2 cellular contexts compared by ENCODE assay signal in the genomic region with DNA sequence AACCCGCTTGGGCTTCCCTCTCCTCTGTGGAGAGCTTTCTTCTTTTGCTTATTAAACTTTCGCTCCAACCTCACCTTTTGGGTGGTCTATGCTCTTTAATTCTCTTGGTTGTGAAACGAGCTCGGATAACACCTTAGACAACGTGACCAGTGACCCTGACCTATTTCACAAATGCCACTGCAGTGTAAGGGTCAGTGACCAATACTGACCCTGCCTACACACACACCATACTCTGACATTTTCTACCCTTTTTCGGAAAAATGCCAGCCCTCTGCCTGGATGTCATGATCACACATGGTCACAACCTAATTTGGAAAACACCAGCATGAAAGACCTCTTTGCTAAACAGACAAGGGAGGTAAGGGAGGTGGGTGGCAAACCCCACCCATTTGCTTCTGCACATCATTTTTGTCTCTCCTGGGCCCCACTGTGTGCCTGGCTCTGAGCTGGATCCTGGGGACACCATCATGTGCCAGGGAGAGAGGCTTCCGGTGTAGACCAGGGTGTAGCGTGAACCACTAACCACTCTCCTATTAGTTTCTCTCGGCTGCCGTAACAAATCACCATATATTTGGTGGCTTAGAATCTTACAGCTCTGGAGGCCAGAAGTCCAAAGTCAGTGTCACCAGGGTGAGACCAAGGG.
TF ChIP-seq lines count a peak whose summit lies in the region.

No MANE protein-coding gene starts in this region.

TF ChIP-seq in liver, 16 proteins besides CTCF, POLR2A, EP300 and RAD21 (continued from another document):
- TF ChIP-seq, protein P1, sequence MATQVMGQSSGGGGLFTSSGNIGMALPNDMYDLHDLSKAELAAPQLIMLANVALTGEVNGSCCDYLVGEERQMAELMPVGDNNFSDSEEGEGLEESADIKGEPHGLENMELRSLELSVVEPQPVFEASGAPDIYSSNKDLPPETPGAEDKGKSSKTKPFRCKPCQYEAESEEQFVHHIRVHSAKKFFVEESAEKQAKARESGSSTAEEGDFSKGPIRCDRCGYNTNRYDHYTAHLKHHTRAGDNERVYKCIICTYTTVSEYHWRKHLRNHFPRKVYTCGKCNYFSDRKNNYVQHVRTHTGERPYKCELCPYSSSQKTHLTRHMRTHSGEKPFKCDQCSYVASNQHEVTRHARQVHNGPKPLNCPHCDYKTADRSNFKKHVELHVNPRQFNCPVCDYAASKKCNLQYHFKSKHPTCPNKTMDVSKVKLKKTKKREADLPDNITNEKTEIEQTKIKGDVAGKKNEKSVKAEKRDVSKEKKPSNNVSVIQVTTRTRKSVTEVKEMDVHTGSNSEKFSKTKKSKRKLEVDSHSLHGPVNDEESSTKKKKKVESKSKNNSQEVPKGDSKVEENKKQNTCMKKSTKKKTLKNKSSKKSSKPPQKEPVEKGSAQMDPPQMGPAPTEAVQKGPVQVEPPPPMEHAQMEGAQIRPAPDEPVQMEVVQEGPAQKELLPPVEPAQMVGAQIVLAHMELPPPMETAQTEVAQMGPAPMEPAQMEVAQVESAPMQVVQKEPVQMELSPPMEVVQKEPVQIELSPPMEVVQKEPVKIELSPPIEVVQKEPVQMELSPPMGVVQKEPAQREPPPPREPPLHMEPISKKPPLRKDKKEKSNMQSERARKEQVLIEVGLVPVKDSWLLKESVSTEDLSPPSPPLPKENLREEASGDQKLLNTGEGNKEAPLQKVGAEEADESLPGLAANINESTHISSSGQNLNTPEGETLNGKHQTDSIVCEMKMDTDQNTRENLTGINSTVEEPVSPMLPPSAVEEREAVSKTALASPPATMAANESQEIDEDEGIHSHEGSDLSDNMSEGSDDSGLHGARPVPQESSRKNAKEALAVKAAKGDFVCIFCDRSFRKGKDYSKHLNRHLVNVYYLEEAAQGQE (IDR thresholded peaks at IDR 0.05), result peak; percentile 76
- TF ChIP-seq YY1 (IDR thresholded peaks at IDR 0.05) (peak; percentile 90), JUND (IDR thresholded peaks at IDR 0.05) (peak; percentile 80 to 93), TAF1 (conservative IDR thresholded peaks at IDR 0.05) (no peak), SP1 (IDR thresholded peaks at IDR 0.05) (peak; percentile 90), GABPA (IDR thresholded peaks at IDR 0.05 in 1 of 2, conservative IDR thresholded peaks at IDR 0.05 in 1 of 2) (peak in 1 of 2 donors; percentile 61), EGR1 (IDR thresholded peaks at IDR 0.05; ENCODE audit: low read depth in 2 of 2) (peak; percentile 31 to 74), FOXA2 (IDR thresholded peaks at IDR 0.05) (peak; percentile 82)
- TF ChIP-seq, protein P2, sequence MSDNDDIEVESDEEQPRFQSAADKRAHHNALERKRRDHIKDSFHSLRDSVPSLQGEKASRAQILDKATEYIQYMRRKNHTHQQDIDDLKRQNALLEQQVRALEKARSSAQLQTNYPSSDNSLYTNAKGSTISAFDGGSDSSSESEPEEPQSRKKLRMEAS (IDR thresholded peaks at IDR 0.05), result peak; percentile 94
- TF ChIP-seq, protein P3, sequence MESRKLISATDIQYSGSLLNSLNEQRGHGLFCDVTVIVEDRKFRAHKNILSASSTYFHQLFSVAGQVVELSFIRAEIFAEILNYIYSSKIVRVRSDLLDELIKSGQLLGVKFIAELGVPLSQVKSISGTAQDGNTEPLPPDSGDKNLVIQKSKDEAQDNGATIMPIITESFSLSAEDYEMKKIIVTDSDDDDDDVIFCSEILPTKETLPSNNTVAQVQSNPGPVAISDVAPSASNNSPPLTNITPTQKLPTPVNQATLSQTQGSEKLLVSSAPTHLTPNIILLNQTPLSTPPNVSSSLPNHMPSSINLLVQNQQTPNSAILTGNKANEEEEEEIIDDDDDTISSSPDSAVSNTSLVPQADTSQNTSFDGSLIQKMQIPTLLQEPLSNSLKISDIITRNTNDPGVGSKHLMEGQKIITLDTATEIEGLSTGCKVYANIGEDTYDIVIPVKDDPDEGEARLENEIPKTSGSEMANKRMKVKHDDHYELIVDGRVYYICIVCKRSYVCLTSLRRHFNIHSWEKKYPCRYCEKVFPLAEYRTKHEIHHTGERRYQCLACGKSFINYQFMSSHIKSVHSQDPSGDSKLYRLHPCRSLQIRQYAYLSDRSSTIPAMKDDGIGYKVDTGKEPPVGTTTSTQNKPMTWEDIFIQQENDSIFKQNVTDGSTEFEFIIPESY (IDR thresholded peaks at IDR 0.05), result peak; percentile 88
- TF ChIP-seq, protein P4, sequence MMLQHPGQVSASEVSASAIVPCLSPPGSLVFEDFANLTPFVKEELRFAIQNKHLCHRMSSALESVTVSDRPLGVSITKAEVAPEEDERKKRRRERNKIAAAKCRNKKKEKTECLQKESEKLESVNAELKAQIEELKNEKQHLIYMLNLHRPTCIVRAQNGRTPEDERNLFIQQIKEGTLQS (IDR thresholded peaks at IDR 0.05), result peak; percentile 78

TF ChIP-seq in WTC11, 78 proteins besides CTCF, POLR2A, EP300 and RAD21 (continued from another document):
- TF ChIP-seq, protein P5, sequence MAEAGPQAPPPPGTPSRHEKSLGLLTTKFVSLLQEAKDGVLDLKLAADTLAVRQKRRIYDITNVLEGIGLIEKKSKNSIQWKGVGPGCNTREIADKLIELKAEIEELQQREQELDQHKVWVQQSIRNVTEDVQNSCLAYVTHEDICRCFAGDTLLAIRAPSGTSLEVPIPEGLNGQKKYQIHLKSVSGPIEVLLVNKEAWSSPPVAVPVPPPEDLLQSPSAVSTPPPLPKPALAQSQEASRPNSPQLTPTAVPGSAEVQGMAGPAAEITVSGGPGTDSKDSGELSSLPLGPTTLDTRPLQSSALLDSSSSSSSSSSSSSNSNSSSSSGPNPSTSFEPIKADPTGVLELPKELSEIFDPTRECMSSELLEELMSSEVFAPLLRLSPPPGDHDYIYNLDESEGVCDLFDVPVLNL (CRISPR knock-in tag; IDR thresholded peaks at IDR 0.05; ENCODE audit: borderline replicate concordance, low read depth), result no peak
- TF ChIP-seq, protein P6, sequence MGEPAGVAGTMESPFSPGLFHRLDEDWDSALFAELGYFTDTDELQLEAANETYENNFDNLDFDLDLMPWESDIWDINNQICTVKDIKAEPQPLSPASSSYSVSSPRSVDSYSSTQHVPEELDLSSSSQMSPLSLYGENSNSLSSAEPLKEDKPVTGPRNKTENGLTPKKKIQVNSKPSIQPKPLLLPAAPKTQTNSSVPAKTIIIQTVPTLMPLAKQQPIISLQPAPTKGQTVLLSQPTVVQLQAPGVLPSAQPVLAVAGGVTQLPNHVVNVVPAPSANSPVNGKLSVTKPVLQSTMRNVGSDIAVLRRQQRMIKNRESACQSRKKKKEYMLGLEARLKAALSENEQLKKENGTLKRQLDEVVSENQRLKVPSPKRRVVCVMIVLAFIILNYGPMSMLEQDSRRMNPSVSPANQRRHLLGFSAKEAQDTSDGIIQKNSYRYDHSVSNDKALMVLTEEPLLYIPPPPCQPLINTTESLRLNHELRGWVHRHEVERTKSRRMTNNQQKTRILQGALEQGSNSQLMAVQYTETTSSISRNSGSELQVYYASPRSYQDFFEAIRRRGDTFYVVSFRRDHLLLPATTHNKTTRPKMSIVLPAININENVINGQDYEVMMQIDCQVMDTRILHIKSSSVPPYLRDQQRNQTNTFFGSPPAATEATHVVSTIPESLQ (CRISPR knock-in tag; IDR thresholded peaks at IDR 0.05), result no peak
- TF ChIP-seq MYBL2 (CRISPR knock-in tag; IDR thresholded peaks at IDR 0.05) (no peak), RORB (CRISPR knock-in tag; IDR thresholded peaks at IDR 0.05) (no peak), FOXP1 (CRISPR knock-in tag; IDR thresholded peaks at IDR 0.05; ENCODE audit: borderline replicate concordance) (no peak), TP53 (CRISPR knock-in tag; IDR thresholded peaks at IDR 0.05) (no peak)
- TF ChIP-seq, protein P7, sequence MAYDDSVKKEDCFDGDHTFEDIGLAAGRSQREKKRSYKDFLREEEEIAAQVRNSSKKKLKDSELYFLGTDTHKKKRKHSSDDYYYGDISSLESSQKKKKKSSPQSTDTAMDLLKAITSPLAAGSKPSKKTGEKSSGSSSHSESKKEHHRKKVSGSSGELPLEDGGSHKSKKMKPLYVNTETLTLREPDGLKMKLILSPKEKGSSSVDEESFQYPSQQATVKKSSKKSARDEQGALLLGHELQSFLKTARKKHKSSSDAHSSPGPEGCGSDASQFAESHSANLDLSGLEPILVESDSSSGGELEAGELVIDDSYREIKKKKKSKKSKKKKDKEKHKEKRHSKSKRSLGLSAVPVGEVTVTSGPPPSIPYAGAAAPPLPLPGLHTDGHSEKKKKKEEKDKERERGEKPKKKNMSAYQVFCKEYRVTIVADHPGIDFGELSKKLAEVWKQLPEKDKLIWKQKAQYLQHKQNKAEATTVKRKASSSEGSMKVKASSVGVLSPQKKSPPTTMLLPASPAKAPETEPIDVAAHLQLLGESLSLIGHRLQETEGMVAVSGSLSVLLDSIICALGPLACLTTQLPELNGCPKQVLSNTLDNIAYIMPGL (CRISPR knock-in tag; IDR thresholded peaks at IDR 0.05), result no peak
- TF ChIP-seq, protein P8, sequence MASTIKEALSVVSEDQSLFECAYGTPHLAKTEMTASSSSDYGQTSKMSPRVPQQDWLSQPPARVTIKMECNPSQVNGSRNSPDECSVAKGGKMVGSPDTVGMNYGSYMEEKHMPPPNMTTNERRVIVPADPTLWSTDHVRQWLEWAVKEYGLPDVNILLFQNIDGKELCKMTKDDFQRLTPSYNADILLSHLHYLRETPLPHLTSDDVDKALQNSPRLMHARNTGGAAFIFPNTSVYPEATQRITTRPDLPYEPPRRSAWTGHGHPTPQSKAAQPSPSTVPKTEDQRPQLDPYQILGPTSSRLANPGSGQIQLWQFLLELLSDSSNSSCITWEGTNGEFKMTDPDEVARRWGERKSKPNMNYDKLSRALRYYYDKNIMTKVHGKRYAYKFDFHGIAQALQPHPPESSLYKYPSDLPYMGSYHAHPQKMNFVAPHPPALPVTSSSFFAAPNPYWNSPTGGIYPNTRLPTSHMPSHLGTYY (CRISPR knock-in tag; IDR thresholded peaks at IDR 0.05), result no peak
- TF ChIP-seq, protein P9, sequence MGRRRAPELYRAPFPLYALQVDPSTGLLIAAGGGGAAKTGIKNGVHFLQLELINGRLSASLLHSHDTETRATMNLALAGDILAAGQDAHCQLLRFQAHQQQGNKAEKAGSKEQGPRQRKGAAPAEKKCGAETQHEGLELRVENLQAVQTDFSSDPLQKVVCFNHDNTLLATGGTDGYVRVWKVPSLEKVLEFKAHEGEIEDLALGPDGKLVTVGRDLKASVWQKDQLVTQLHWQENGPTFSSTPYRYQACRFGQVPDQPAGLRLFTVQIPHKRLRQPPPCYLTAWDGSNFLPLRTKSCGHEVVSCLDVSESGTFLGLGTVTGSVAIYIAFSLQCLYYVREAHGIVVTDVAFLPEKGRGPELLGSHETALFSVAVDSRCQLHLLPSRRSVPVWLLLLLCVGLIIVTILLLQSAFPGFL (CRISPR knock-in tag; IDR thresholded peaks at IDR 0.05; ENCODE audit: borderline replicate concordance), result no peak
- TF ChIP-seq, protein P10, sequence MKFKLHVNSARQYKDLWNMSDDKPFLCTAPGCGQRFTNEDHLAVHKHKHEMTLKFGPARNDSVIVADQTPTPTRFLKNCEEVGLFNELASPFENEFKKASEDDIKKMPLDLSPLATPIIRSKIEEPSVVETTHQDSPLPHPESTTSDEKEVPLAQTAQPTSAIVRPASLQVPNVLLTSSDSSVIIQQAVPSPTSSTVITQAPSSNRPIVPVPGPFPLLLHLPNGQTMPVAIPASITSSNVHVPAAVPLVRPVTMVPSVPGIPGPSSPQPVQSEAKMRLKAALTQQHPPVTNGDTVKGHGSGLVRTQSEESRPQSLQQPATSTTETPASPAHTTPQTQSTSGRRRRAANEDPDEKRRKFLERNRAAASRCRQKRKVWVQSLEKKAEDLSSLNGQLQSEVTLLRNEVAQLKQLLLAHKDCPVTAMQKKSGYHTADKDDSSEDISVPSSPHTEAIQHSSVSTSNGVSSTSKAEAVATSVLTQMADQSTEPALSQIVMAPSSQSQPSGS (CRISPR knock-in tag; IDR thresholded peaks at IDR 0.05; ENCODE audit: borderline replicate concordance, low read depth), result no peak
- TF ChIP-seq, protein P11, sequence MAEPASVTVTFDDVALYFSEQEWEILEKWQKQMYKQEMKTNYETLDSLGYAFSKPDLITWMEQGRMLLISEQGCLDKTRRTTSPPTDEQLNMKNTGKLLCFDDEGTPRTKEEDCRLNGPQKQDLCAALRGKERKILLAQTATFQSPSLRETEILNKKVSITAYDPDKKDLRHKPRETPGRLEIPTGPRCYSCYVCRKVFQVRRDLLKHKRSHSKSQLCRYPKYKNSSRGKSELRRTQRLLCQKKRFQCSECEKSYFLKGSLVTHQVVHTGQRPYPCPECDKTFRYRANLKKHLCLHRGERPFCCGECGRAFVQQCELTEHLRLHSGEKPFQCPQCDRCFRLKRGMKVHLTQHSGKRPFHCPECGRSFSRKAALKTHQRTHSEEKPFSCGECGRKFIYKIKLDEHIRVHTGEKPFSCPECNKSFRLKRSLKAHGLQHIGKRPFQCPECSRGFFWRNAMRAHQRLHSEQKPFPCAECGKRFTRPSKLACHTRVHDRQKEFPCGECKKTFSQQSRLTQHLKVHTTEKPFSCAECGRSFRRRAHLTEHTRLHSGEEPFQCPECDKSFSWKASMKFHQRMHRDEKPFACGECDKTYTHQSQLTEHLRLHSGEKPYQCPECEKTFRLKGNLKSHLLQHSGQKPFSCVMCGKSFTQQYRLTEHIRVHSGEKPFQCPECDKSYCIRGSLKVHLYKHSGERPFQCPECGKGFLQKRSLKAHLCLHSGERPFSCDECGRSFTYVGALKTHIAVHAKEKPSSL (CRISPR knock-in tag; conservative IDR thresholded peaks at IDR 0.05), result no peak
